24 cellular contexts compared by ENCODE assay signal in the genomic region with DNA sequence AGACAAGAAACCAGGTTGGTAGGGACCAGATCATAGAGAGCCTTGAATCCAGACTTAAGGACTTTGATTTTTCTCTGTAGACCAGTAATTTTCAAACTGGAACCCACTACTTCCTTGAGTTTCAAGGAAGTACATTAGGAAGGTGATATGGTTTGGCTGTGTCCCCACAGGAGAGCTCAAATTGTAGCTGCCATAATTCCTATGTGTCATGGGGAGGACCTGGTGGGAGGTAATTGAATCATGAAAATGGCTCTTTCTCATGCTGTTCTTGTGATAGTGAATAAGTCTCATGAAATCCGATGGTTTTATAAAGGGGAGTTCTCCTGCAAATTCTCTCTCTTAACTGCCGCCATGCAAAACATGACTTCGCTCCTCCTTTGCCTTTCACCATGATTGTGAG.
"Had no signal": no experiment of that assay in that cellular context is flagged by ENCODE, and none has a peak within 500 bp of the region (broad histone marks: within the 10 kb centered on the region; RNA-seq: fewer than 3 reads in every experiment).

No MANE protein-coding gene starts in this region.

- H3K4me3 ChIP-seq: colonic mucosa, coronary artery, dorsolateral prefrontal cortex, esophagus muscularis mucosa, esophagus squamous epithelium, gastrocnemius medialis, gastroesophageal sphincter, heart left ventricle, heart right ventricle had no signal

- H3K4me1 ChIP-seq: colonic mucosa, esophagus squamous epithelium, foreskin keratinocyte, gastrocnemius medialis, heart left ventricle, heart right ventricle had no signal

- H3K27me3 ChIP-seq: colonic mucosa, esophagus muscularis mucosa, esophagus squamous epithelium, foreskin keratinocyte, gastrocnemius medialis, gastroesophageal sphincter had no signal

- ATAC-seq: effector memory CD8-positive, alpha-beta T cell; esophagus mucosa; foreskin keratinocyte; gastrocnemius medialis; gastroesophageal sphincter; heart left ventricle; heart right ventricle had no signal

- H3K9me3 ChIP-seq: colonic mucosa, esophagus muscularis mucosa, esophagus squamous epithelium, gastrocnemius medialis, gastroesophageal sphincter, heart left ventricle, heart right ventricle had no signal

- DNase-seq: colonic mucosa; cortex of kidney; dermis blood vessel endothelial cell; dorsolateral prefrontal cortex; effector CD4-positive, alpha-beta T cell; effector CD8-positive, alpha-beta T cell; effector memory CD4-positive, alpha-beta T cell; effector memory CD8-positive, alpha-beta T cell; endodermal cell; erythroblast; esophagus squamous epithelium; foreskin fibroblast; foreskin keratinocyte; foreskin melanocyte; gastrocnemius medialis; glutamatergic neuron; head of caudate nucleus; heart left ventricle; heart right ventricle had no signal

- H3K36me3 ChIP-seq: colonic mucosa, esophagus muscularis mucosa, esophagus squamous epithelium, gastrocnemius medialis, gastroesophageal sphincter, heart left ventricle, heart right ventricle had no signal

- H3K27ac ChIP-seq: colonic mucosa, coronary artery, dorsolateral prefrontal cortex, epithelial cell of prostate, esophagus muscularis mucosa, esophagus squamous epithelium, foreskin keratinocyte, gastrocnemius medialis, gastroesophageal sphincter, heart left ventricle, heart right ventricle had no signal
